27 cellular contexts compared by ENCODE assay signal in genomic region chr17:64769712-64770111, GRCh38.
DNase-seq lines count a peak whose midpoint lies in the region; ATAC-seq, FAIRE-seq and TF ChIP-seq lines count a peak whose summit lies in the region.
"Had no signal": no experiment of that assay in that cellular context is flagged by ENCODE, and none has a peak within 500 bp of the region (broad histone marks: within the 10 kb centered on the region; RNA-seq: fewer than 3 reads in every experiment).

No MANE protein-coding gene starts in this region.

- POLR2A ChIA-PET in HepG2 (lab: Yijun Ruan, JAX), result no interaction called here

- CTCF ChIA-PET in HepG2 (lab: Yijun Ruan, JAX; ENCODE audit: low intra/inter-chr PET ratio, low total read pairs), result no interaction called here

- H3K27ac ChIP-seq in HepG2 (ENCODE audit: extremely low read length, insufficient read depth, low read length) (no peak overlapping the region), right lobe of liver (no peak overlapping the region)
- H3K27ac ChIP-seq: 22Rv1; A549; BLaER1 treated with 17β-estradiol and CSF1 and Interleukin-3, amounts not matched to agents 10 nM and 100 nM; C4-2B had no signal

- no peak for TF ChIP-seq EP300 in HepG2 (IDR thresholded peaks at IDR 0.05; ENCODE audit: low read depth in 2 of 2, low read length in 2 of 2)
- no peak for TF ChIP-seq EP300 in HepG2 (CRISPR knock-in tag; IDR thresholded peaks at IDR 0.05; ENCODE audit: borderline replicate concordance)

- no peak for FAIRE-seq in HepG2 (lab: Jason Lieb, UNC)
- FAIRE-seq: A549, GM12878, GM12892, GM18507 had no signal

- peaks cover 47% of the 10 kb centered on the region for H3K4me1 Mint-ChIP-seq in dendritic cell treated with granulocyte-macrophage colony-stimulating factor and Interleukin-4, amounts not matched to agents 40 ng/mL and 50 ng/mL, for 4 days (ENCODE audit: low read depth)
- no peaks in the 10 kb centered on the region for H3K4me1 Mint-ChIP-seq in osteocyte (ENCODE audit: unreplicated experiment)
- H3K4me1 Mint-ChIP-seq: B cell; CD8-positive, alpha-beta memory T cell had no signal

- no peaks in the 10 kb centered on the region for H3K9me3 Mint-ChIP-seq in dendritic cell treated with granulocyte-macrophage colony-stimulating factor and Interleukin-4, amounts not matched to agents 40 ng/mL and 50 ng/mL, for 4 days
- no peaks in the 10 kb centered on the region for H3K9me3 Mint-ChIP-seq in osteocyte (ENCODE audit: unreplicated experiment)
- H3K9me3 Mint-ChIP-seq: CD4-positive, alpha-beta T cell; CD8-positive, alpha-beta memory T cell had no signal

- peak; percentile 19 for DNase-seq in activated CD8-positive, alpha-beta memory T cell treated with anti-CD3 and anti-CD28 coated beads for 24 hours
- no peak for DNase-seq in activated CD8-positive, alpha-beta memory T cell treated with anti-CD3 and anti-CD28 coated beads, Interleukin-2, amount 50 U/mL, for 48 hours
- DNase-seq in HepG2 (ENCODE audit: low spot score) (no peak), right lobe of liver (no peak), osteocyte (ENCODE audit: extremely low spot score, unreplicated experiment) (peak; percentile 34), mucosa of gallbladder (ENCODE audit: low spot score) (no peak)
- no peak for DNase-seq in activated naive CD4-positive, alpha-beta T cell (lab: John Stamatoyannopoulos, UW)
- DNase-seq: AML-193; CD4-positive, alpha-beta T cell; CD8-positive, alpha-beta memory T cell; COR-L47; DMS 273 treated with DMSO at 0.1 percent for 48 hours; DMS153; DMS53; DMS79; DND-41; EL; GDM1 had no signal

- peak overlapping the region; percentile 33 for H3K27ac Mint-ChIP-seq in dendritic cell treated with granulocyte-macrophage colony-stimulating factor and Interleukin-4, amounts not matched to agents 40 ng/mL and 50 ng/mL, for 4 days
- no peak overlapping the region for H3K27ac Mint-ChIP-seq in osteocyte (ENCODE audit: unreplicated experiment)
- H3K27ac Mint-ChIP-seq: B cell; CD4-positive, alpha-beta T cell had no signal

- in situ Hi-C loops in HepG2 (cut with HindIII; ENCODE audit: extremely low pct_ligation_motif_present, low pct_unique_long_range_greater_than_20kb), result no loop called here

- H3K27me3 ChIP-seq in HepG2 (ENCODE audit: control insufficient read depth in 1 of 2, insufficient read depth in 2 of 2, low read length in 2 of 2) (no peaks in the 10 kb centered on the region), right lobe of liver (no peaks in the 10 kb centered on the region)
- H3K27me3 ChIP-seq: BLaER1 treated with 17β-estradiol and CSF1 and Interleukin-3, amounts not matched to agents 10 nM and 100 nM had no signal

- no peak for TF ChIP-seq CTCF in HepG2 (CRISPR knock-in tag; IDR thresholded peaks at IDR 0.05)
- no peak for TF ChIP-seq CTCF in right lobe of liver (IDR thresholded peaks at IDR 0.05)
- TF ChIP-seq CTCF in osteocyte (IDR thresholded peaks at IDR 0.05), result no peak

- no TSS peak for BruUV-seq in HepG2 (replicated peaks; lab: Mats Ljungman, UMichigan)

- WGBS in HepG2 (ENCODE audit: low lambda C conversion rate), result 97% methylated on average over 7 of the region's 7 CpGs
- WGBS in right lobe of liver (ENCODE audit: insufficient coverage, low coverage, low lambda C conversion rate, missing lambda C conversion rate), result 91% methylated on average over 7 of the region's 7 CpGs

- H2AFZ ChIP-seq in HepG2 (ENCODE audit: low read length), result no peak overlapping the region

- H3K36me3 Mint-ChIP-seq in dendritic cell treated with granulocyte-macrophage colony-stimulating factor and Interleukin-4, amounts not matched to agents 40 ng/mL and 50 ng/mL, for 4 days (ENCODE audit: low read depth), result peaks cover 90% of the 10 kb centered on the region
- H3K36me3 Mint-ChIP-seq in osteocyte (ENCODE audit: unreplicated experiment), result peaks cover 9% of the 10 kb centered on the region

- no peak for TF ChIP-seq RAD21 in HepG2 (CRISPR knock-in tag; IDR thresholded peaks at IDR 0.05)

- H4K20me1 ChIP-seq in HepG2 (ENCODE audit: insufficient read depth, low read length), result no peaks in the 10 kb centered on the region; the same call in none of the 2 replicates

- H3K9ac ChIP-seq in HepG2 (ENCODE audit: insufficient read depth, low read depth, low read length), result no peak overlapping the region
- H3K9ac ChIP-seq: BLaER1 treated with 17β-estradiol and CSF1 and Interleukin-3, amounts not matched to agents 10 nM and 100 nM had no signal

- H3K27me3 Mint-ChIP-seq in dendritic cell treated with granulocyte-macrophage colony-stimulating factor and Interleukin-4, amounts not matched to agents 40 ng/mL and 50 ng/mL, for 4 days, result no peaks in the 10 kb centered on the region
- no peaks in the 10 kb centered on the region for H3K27me3 Mint-ChIP-seq in osteocyte (ENCODE audit: unreplicated experiment)
- H3K27me3 Mint-ChIP-seq: B cell; CD4-positive, alpha-beta T cell; CD8-positive, alpha-beta memory T cell had no signal

- no peak overlapping the region for H3K4me3 ChIP-seq in HepG2 (replicated peaks in 1 of 3; ENCODE audit: insufficient read depth in 1 of 3, low read depth in 2 of 3, low read length in 3 of 3)
- no peak overlapping the region for H3K4me3 ChIP-seq in right lobe of liver
- H3K4me3 ChIP-seq: A549; BLaER1 treated with 17β-estradiol and CSF1 and Interleukin-3, amounts not matched to agents 10 nM and 100 nM; GM12878 had no signal

- H3K4me1 ChIP-seq in HepG2 (ENCODE audit: insufficient read depth, low read length), result peaks cover 40% of the 10 kb centered on the region
- no peaks in the 10 kb centered on the region for H3K4me1 ChIP-seq in right lobe of liver

- peaks cover 17% of the 10 kb centered on the region for H3K79me2 ChIP-seq in HepG2 (ENCODE audit: insufficient read depth, low read length)

- ATAC-seq in HepG2 (no peak), right lobe of liver (no peak)
- ATAC-seq: A549, GM12878 had no signal

- intact Hi-C loops in HepG2 (cut with micrococcal nuclease; ENCODE audit: unreplicated experiment), result loop anchor here (5.0 kb wide), 1 partner anchor 107 kb away; the partner anchor contains the start of gene SMURF2
- intact Hi-C loops in right lobe of liver (cut with DNase I), result no loop called here
- intact Hi-C loops in dendritic cell treated with granulocyte-macrophage colony-stimulating factor and Interleukin-4, amounts not matched to agents 40 ng/mL and 50 ng/mL, for 4 days (cut with micrococcal nuclease), result loop anchor here (10.0 kb wide), 1 partner anchor 165 kb away; no protein-coding TSS in a partner anchor

- no peaks in the 10 kb centered on the region; a peak in 1 of 5 replicates for H3K36me3 ChIP-seq in HepG2 (replicated peaks in 1 of 2; ENCODE audit: control insufficient read depth in 1 of 2, insufficient read depth in 2 of 2, low read length in 2 of 2)
- H3K36me3 ChIP-seq in right lobe of liver, result no peaks in the 10 kb centered on the region

- H3K9me3 ChIP-seq in HepG2 (ENCODE audit: low read length) (no peaks in the 10 kb centered on the region), right lobe of liver (no peaks in the 10 kb centered on the region)
- H3K9me3 ChIP-seq: A549; BLaER1 treated with 17β-estradiol and CSF1 and Interleukin-3, amounts not matched to agents 10 nM and 100 nM had no signal

- H3K4me2 ChIP-seq in HepG2 (ENCODE audit: low read depth, low read length), result no peak overlapping the region
- H3K4me2 ChIP-seq: A549; BLaER1 treated with 17β-estradiol and CSF1 and Interleukin-3, amounts not matched to agents 10 nM and 100 nM had no signal

- no peak overlapping the region for H3K4me3 Mint-ChIP-seq in dendritic cell treated with granulocyte-macrophage colony-stimulating factor and Interleukin-4, amounts not matched to agents 40 ng/mL and 50 ng/mL, for 4 days
- no peak overlapping the region for H3K4me3 Mint-ChIP-seq in osteocyte (ENCODE audit: unreplicated experiment)
- H3K4me3 Mint-ChIP-seq: B cell; CD4-positive, alpha-beta T cell; CD8-positive, alpha-beta memory T cell had no signal

- TF ChIP-seq POLR2A in HepG2 (IDR thresholded peaks at IDR 0.05; ENCODE audit: insufficient read depth in 1 of 2, low read depth in 2 of 2, low read length in 2 of 2) (no peak), right lobe of liver (IDR thresholded peaks at IDR 0.05) (no peak)

TF ChIP-seq in HepG2, 621 proteins besides CTCF, POLR2A, EP300 and RAD21:
- TF ChIP-seq ZNF543 (CRISPR knock-in tag; IDR thresholded peaks at IDR 0.05) (no peak), TERF1 (CRISPR knock-in tag; IDR thresholded peaks at IDR 0.05) (no peak), ZNF770 (CRISPR knock-in tag; IDR thresholded peaks at IDR 0.05) (peak; percentile 72; the same call in 1 of the 2 replicates), TFDP2 (CRISPR knock-in tag; IDR thresholded peaks at IDR 0.05) (no peak)

Comparison
In these comparisons a context has a peak if more than half of its experiments do, and no peak if none do; other contexts are left out.
1. DNase-seq: peak in activated CD8-positive, alpha-beta memory T cell treated with anti-CD3 and anti-CD28 coated beads for 24 hours (single experiment) and osteocyte (single experiment); none in activated CD8-positive, alpha-beta memory T cell treated with anti-CD3 and anti-CD28 coated beads, Interleukin-2, amount 50 U/mL, for 48 hours (single experiment), HepG2 (single experiment), right lobe of liver (0 of 3), activated naive CD4-positive, alpha-beta T cell (0 of 4) and mucosa of gallbladder (single experiment).
2. intact Hi-C loops: an anchor here in HepG2 (5.0 kb wide) and dendritic cell treated with granulocyte-macrophage colony-stimulating factor and Interleukin-4, amounts not matched to agents 40 ng/mL and 50 ng/mL, for 4 days (10.0 kb wide); none called in right lobe of liver.